1 cellular context compared by ENCODE assay signal in the genomic region with DNA sequence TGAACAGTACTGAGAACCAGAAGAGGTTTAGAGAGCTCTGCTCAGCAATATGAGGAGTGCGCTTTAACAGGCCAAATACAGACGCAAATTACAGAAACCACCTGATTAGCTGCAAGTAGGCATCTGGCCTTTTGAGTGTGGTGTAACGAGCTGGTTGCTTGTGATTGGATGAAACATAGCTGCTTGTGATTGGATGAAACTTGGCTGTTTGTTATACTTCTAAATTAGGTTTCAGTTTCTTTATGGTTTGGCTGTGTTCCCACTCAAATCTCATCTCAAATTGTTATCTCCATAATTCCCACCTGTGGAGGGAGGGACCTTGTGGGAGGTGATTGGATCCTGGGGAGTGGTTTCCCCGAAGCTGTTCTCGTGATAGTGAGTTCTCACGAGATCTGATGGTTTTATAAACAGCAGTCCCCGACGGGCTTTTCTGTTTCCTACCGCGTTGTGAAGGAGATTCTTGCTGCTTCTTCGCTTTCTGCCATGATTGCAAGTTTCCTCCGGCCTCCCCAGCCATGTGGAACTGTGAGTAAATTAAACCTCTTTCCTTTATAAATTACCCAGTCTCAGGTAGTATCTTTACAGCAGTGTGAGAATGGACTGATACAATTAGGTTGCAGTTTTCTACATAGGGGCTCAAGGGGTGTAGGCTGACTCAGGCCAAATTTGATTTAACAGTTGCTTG.
TF ChIP-seq lines count a peak whose summit lies in the region.

No MANE protein-coding gene starts in this region.

TF ChIP-seq in HepG2, 621 proteins besides CTCF, POLR2A, EP300 and RAD21 (continued from another document and continues in another):
- TF ChIP-seq, protein P1, sequence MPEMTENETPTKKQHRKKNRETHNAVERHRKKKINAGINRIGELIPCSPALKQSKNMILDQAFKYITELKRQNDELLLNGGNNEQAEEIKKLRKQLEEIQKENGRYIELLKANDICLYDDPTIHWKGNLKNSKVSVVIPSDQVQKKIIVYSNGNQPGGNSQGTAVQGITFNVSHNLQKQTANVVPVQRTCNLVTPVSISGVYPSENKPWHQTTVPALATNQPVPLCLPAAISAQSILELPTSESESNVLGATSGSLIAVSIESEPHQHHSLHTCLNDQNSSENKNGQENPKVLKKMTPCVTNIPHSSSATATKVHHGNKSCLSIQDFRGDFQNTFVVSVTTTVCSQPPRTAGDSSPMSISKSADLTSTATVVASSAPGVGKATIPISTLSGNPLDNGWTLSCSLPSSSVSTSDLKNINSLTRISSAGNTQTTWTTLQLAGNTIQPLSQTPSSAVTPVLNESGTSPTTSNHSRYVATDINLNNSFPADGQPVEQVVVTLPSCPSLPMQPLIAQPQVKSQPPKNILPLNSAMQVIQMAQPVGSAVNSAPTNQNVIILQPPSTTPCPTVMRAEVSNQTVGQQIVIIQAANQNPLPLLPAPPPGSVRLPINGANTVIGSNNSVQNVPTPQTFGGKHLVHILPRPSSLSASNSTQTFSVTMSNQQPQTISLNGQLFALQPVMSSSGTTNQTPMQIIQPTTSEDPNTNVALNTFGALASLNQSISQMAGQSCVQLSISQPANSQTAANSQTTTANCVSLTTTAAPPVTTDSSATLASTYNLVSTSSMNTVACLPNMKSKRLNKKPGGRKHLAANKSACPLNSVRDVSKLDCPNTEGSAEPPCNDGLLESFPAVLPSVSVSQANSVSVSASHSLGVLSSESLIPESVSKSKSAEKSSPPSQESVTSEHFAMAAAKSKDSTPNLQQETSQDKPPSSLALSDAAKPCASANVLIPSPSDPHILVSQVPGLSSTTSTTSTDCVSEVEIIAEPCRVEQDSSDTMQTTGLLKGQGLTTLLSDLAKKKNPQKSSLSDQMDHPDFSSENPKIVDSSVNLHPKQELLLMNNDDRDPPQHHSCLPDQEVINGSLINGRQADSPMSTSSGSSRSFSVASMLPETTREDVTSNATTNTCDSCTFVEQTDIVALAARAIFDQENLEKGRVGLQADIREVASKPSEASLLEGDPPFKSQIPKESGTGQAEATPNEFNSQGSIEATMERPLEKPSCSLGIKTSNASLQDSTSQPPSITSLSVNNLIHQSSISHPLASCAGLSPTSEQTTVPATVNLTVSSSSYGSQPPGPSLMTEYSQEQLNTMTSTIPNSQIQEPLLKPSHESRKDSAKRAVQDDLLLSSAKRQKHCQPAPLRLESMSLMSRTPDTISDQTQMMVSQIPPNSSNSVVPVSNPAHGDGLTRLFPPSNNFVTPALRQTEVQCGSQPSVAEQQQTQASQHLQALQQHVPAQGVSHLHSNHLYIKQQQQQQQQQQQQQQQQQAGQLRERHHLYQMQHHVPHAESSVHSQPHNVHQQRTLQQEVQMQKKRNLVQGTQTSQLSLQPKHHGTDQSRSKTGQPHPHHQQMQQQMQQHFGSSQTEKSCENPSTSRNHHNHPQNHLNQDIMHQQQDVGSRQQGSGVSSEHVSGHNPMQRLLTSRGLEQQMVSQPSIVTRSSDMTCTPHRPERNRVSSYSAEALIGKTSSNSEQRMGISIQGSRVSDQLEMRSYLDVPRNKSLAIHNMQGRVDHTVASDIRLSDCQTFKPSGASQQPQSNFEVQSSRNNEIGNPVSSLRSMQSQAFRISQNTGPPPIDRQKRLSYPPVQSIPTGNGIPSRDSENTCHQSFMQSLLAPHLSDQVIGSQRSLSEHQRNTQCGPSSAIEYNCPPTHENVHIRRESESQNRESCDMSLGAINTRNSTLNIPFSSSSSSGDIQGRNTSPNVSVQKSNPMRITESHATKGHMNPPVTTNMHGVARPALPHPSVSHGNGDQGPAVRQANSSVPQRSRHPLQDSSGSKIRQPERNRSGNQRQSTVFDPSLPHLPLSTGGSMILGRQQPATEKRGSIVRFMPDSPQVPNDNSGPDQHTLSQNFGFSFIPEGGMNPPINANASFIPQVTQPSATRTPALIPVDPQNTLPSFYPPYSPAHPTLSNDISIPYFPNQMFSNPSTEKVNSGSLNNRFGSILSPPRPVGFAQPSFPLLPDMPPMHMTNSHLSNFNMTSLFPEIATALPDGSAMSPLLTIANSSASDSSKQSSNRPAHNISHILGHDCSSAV (CRISPR knock-in tag; IDR thresholded peaks at IDR 0.05; ENCODE audit: borderline replicate concordance) = no peak
- TF ChIP-seq, protein P2, sequence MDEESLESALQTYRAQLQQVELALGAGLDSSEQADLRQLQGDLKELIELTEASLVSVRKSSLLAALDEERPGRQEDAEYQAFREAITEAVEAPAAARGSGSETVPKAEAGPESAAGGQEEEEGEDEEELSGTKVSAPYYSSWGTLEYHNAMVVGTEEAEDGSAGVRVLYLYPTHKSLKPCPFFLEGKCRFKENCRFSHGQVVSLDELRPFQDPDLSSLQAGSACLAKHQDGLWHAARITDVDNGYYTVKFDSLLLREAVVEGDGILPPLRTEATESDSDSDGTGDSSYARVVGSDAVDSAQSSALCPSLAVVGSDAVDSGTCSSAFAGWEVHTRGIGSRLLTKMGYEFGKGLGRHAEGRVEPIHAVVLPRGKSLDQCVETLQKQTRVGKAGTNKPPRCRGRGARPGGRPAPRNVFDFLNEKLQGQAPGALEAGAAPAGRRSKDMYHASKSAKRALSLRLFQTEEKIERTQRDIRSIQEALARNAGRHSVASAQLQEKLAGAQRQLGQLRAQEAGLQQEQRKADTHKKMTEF (CRISPR knock-in tag; IDR thresholded peaks at IDR 0.05) = peak; percentile 61; the same call in 1 of the 2 replicates
- TF ChIP-seq ZFP36 (IDR thresholded peaks at IDR 0.05; ENCODE audit: borderline replicate concordance, low read depth, low read length, partially characterized antibody) = no peak
- no peak for TF ChIP-seq ZNF703 (CRISPR knock-in tag; IDR thresholded peaks at IDR 0.05; ENCODE audit: borderline replicate concordance)
- no peak for TF ChIP-seq ZNF720 (CRISPR knock-in tag; IDR thresholded peaks at IDR 0.05)
- no peak for TF ChIP-seq NFE2L2 (IDR thresholded peaks at IDR 0.05; ENCODE audit: low read length)
- TF ChIP-seq IKZF4 (CRISPR knock-in tag; IDR thresholded peaks at IDR 0.05; ENCODE audit: borderline replicate concordance, low read depth, not compliant biosample characterization) = peak; percentile 38
- no peak for TF ChIP-seq XRCC5 (optimal IDR thresholded peaks at IDR 0.05; ENCODE audit: low read length)
- no peak for TF ChIP-seq ZNF761 (CRISPR knock-in tag; conservative IDR thresholded peaks at IDR 0.05)
- TF ChIP-seq MTF2 (CRISPR knock-in tag; IDR thresholded peaks at IDR 0.05; ENCODE audit: borderline replicate concordance) = no peak
- no peak for TF ChIP-seq TBX2 (CRISPR knock-in tag; IDR thresholded peaks at IDR 0.05; ENCODE audit: borderline replicate concordance)
- 0 out of 2 replicates have a peak, but pooled peaks have one; percentile 37 for TF ChIP-seq HDAC1 (CRISPR knock-in tag; IDR thresholded peaks at IDR 0.05)
- TF ChIP-seq CBFB (CRISPR knock-in tag; IDR thresholded peaks at IDR 0.05) = no peak
- no peak for TF ChIP-seq SMC3 (IDR thresholded peaks at IDR 0.05; ENCODE audit: low read length)
- no peak for TF ChIP-seq ZBTB38 (CRISPR knock-in tag; IDR thresholded peaks at IDR 0.05)
- no peak for TF ChIP-seq ZNF883 (CRISPR knock-in tag; IDR thresholded peaks at IDR 0.05; ENCODE audit: not compliant biosample characterization)
- TF ChIP-seq ZNF460 (CRISPR knock-in tag; IDR thresholded peaks at IDR 0.05; ENCODE audit: borderline replicate concordance) = no peak
- TF ChIP-seq, protein P3, sequence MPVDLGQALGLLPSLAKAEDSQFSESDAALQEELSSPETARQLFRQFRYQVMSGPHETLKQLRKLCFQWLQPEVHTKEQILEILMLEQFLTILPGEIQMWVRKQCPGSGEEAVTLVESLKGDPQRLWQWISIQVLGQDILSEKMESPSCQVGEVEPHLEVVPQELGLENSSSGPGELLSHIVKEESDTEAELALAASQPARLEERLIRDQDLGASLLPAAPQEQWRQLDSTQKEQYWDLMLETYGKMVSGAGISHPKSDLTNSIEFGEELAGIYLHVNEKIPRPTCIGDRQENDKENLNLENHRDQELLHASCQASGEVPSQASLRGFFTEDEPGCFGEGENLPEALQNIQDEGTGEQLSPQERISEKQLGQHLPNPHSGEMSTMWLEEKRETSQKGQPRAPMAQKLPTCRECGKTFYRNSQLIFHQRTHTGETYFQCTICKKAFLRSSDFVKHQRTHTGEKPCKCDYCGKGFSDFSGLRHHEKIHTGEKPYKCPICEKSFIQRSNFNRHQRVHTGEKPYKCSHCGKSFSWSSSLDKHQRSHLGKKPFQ (CRISPR knock-in tag; IDR thresholded peaks at IDR 0.05; ENCODE audit: insufficient replicate concordance) = no peak
- TF ChIP-seq, protein P4, sequence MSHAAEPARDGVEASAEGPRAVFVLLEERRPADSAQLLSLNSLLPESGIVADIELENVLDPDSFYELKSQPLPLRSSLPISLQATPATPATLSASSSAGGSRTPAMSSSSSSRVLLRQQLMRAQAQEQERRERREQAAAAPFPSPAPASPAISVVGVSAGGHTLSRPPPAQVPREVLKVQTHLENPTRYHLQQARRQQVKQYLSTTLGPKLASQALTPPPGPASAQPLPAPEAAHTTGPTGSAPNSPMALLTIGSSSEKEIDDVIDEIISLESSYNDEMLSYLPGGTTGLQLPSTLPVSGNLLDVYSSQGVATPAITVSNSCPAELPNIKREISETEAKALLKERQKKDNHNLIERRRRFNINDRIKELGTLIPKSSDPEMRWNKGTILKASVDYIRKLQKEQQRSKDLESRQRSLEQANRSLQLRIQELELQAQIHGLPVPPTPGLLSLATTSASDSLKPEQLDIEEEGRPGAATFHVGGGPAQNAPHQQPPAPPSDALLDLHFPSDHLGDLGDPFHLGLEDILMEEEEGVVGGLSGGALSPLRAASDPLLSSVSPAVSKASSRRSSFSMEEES (CRISPR knock-in tag; IDR thresholded peaks at IDR 0.05) = peak; percentile 53; the same call in 1 of the 2 replicates
- TF ChIP-seq, protein P5, sequence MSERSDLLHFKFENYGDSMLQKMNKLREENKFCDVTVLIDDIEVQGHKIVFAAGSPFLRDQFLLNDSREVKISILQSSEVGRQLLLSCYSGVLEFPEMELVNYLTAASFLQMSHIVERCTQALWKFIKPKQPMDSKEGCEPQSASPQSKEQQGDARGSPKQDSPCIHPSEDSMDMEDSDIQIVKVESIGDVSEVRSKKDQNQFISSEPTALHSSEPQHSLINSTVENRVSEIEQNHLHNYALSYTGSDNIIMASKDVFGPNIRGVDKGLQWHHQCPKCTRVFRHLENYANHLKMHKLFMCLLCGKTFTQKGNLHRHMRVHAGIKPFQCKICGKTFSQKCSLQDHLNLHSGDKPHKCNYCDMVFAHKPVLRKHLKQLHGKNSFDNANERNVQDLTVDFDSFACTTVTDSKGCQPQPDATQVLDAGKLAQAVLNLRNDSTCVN (CRISPR knock-in tag; IDR thresholded peaks at IDR 0.05; ENCODE audit: borderline replicate concordance) = no peak
- TF ChIP-seq ZNF34 (CRISPR knock-in tag; IDR thresholded peaks at IDR 0.05; ENCODE audit: borderline replicate concordance) = no peak
- TF ChIP-seq, protein P6, sequence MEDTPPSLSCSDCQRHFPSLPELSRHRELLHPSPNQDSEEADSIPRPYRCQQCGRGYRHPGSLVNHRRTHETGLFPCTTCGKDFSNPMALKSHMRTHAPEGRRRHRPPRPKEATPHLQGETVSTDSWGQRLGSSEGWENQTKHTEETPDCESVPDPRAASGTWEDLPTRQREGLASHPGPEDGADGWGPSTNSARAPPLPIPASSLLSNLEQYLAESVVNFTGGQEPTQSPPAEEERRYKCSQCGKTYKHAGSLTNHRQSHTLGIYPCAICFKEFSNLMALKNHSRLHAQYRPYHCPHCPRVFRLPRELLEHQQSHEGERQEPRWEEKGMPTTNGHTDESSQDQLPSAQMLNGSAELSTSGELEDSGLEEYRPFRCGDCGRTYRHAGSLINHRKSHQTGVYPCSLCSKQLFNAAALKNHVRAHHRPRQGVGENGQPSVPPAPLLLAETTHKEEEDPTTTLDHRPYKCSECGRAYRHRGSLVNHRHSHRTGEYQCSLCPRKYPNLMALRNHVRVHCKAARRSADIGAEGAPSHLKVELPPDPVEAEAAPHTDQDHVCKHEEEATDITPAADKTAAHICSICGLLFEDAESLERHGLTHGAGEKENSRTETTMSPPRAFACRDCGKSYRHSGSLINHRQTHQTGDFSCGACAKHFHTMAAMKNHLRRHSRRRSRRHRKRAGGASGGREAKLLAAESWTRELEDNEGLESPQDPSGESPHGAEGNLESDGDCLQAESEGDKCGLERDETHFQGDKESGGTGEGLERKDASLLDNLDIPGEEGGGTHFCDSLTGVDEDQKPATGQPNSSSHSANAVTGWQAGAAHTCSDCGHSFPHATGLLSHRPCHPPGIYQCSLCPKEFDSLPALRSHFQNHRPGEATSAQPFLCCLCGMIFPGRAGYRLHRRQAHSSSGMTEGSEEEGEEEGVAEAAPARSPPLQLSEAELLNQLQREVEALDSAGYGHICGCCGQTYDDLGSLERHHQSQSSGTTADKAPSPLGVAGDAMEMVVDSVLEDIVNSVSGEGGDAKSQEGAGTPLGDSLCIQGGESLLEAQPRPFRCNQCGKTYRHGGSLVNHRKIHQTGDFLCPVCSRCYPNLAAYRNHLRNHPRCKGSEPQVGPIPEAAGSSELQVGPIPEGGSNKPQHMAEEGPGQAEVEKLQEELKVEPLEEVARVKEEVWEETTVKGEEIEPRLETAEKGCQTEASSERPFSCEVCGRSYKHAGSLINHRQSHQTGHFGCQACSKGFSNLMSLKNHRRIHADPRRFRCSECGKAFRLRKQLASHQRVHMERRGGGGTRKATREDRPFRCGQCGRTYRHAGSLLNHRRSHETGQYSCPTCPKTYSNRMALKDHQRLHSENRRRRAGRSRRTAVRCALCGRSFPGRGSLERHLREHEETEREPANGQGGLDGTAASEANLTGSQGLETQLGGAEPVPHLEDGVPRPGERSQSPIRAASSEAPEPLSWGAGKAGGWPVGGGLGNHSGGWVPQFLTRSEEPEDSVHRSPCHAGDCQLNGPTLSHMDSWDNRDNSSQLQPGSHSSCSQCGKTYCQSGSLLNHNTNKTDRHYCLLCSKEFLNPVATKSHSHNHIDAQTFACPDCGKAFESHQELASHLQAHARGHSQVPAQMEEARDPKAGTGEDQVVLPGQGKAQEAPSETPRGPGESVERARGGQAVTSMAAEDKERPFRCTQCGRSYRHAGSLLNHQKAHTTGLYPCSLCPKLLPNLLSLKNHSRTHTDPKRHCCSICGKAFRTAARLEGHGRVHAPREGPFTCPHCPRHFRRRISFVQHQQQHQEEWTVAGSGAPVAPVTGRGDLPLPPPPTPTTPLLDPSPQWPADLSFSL (CRISPR knock-in tag; IDR thresholded peaks at IDR 0.05) = no peak
- TF ChIP-seq JDP2 (CRISPR knock-in tag; IDR thresholded peaks at IDR 0.05; ENCODE audit: borderline replicate concordance) = no peak
- TF ChIP-seq, protein P7, sequence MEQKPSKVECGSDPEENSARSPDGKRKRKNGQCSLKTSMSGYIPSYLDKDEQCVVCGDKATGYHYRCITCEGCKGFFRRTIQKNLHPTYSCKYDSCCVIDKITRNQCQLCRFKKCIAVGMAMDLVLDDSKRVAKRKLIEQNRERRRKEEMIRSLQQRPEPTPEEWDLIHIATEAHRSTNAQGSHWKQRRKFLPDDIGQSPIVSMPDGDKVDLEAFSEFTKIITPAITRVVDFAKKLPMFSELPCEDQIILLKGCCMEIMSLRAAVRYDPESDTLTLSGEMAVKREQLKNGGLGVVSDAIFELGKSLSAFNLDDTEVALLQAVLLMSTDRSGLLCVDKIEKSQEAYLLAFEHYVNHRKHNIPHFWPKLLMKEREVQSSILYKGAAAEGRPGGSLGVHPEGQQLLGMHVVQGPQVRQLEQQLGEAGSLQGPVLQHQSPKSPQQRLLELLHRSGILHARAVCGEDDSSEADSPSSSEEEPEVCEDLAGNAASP (CRISPR knock-in tag; IDR thresholded peaks at IDR 0.05; ENCODE audit: borderline replicate concordance) = no peak
- TF ChIP-seq NRL (CRISPR knock-in tag; IDR thresholded peaks at IDR 0.05; ENCODE audit: borderline replicate concordance) = no peak
- no peak for TF ChIP-seq NAIF1 (CRISPR knock-in tag; IDR thresholded peaks at IDR 0.05; ENCODE audit: borderline replicate concordance)
